ENCODE assay signal across 10 cellular contexts in genomic region chrX:154827624-154828408, GRCh38. TPM values are rescaled to one million over a fixed set of nuclear protein-coding genes. Genes with fewer than 3 reads are reported as not detected.
A peak's percentile ranks its signal among the peaks of the same experiment; 100 is the strongest.
DNase-seq lines count a peak whose midpoint lies in the region; ATAC-seq and TF ChIP-seq lines count a peak whose summit lies in the region.
"Had no signal": no experiment of that assay in that cellular context is flagged by ENCODE, and none has a peak within 500 bp of the region (broad histone marks: within the 10 kb centered on the region; RNA-seq: fewer than 3 reads in every experiment).

No MANE protein-coding gene starts in this region.

- H3K4me1 ChIP-seq in OCI-LY3 (ENCODE audit: low read length) (peaks cover 46% of the 10 kb centered on the region), esophagus squamous epithelium (no peaks in the 10 kb centered on the region)
- H3K4me1 ChIP-seq: left ventricle myocardium inferior had no signal

- H3K27me3 Mint-ChIP-seq in activated T-cell treated with anti-CD3 and anti-CD28 coated beads, Interleukin-2, amount 50 U/mL, for 72 hours (ENCODE audit: low read depth), result peaks cover 14% of the 10 kb centered on the region
- peaks cover 12% of the 10 kb centered on the region for H3K27me3 Mint-ChIP-seq in stimulated activated naive CD8-positive, alpha-beta T cell treated with anti-CD3 and anti-CD28 coated beads, Interleukin-15, amount 100 ng/mL, for 72 hours
- H3K27me3 Mint-ChIP-seq in type B pancreatic cell, result no peaks in the 10 kb centered on the region

- no peak for TF ChIP-seq POLR2A in esophagus squamous epithelium (IDR thresholded peaks at IDR 0.05)

- peak overlapping the region; percentile 77 for H3K27ac ChIP-seq in OCI-LY3 (ENCODE audit: low read length)
- no peak overlapping the region for H3K27ac ChIP-seq in esophagus squamous epithelium
- H3K27ac ChIP-seq: left ventricle myocardium inferior had no signal

- H4K20me1 ChIP-seq in OCI-LY3 (ENCODE audit: insufficient read depth, low read length), result no peaks in the 10 kb centered on the region

- no peaks in the 10 kb centered on the region for H3K27me3 ChIP-seq in OCI-LY3 (ENCODE audit: low read depth, low read length)
- no peaks in the 10 kb centered on the region for H3K27me3 ChIP-seq in esophagus squamous epithelium

- peak overlapping the region; percentile 66 for H3K4me2 ChIP-seq in OCI-LY3 (ENCODE audit: low read length)

- H3K9me3 ChIP-seq in OCI-LY3 (ENCODE audit: insufficient read depth, low read length) (no peaks in the 10 kb centered on the region), esophagus squamous epithelium (no peaks in the 10 kb centered on the region)
- H3K9me3 ChIP-seq: left ventricle myocardium inferior had no signal

- no peaks in the 10 kb centered on the region for H3K36me3 ChIP-seq in OCI-LY3 (replicated peaks; ENCODE audit: low read depth, low read length)
- no peaks in the 10 kb centered on the region for H3K36me3 ChIP-seq in esophagus squamous epithelium
- H3K36me3 ChIP-seq: left ventricle myocardium inferior had no signal

- no peaks in the 10 kb centered on the region for H3K79me2 ChIP-seq in OCI-LY3 (ENCODE audit: low read length)

- peak overlapping the region; percentile 44 for H3K4me3 ChIP-seq in OCI-LY3 (ENCODE audit: low read length)
- H3K4me3 ChIP-seq in esophagus squamous epithelium, result no peak overlapping the region
- H3K4me3 ChIP-seq: left ventricle myocardium inferior had no signal

- intact Hi-C loops in esophagus squamous epithelium (cut with DNase I), result no loop called here

- peak in 1 of 2 donors; percentile 63 for ATAC-seq in activated T-cell treated with anti-CD3 and anti-CD28 coated beads, Interleukin-2, amount 50 U/mL, for 72 hours (replicated peaks in 1 of 2)
- peak; percentile 97 for ATAC-seq in HG02678 (IDR thresholded peaks at IDR 0.05; ENCODE audit: unreplicated experiment)
- ATAC-seq in stimulated activated naive CD8-positive, alpha-beta T cell treated with anti-CD3 and anti-CD28 coated beads, Interleukin-15, amount 100 ng/mL, for 72 hours, result peak; percentile 54
- ATAC-seq in SK-N-SH treated with all-trans-retinoic acid at 6 μM for 48 hours, result no peak

- H2AFZ ChIP-seq in OCI-LY3 (ENCODE audit: low read depth, low read length), result peak overlapping the region; percentile 72

- no peaks in the 10 kb centered on the region for H3K9me3 Mint-ChIP-seq in activated T-cell treated with anti-CD3 and anti-CD28 coated beads, Interleukin-2, amount 50 U/mL, for 72 hours
- H3K9me3 Mint-ChIP-seq in stimulated activated naive CD8-positive, alpha-beta T cell treated with anti-CD3 and anti-CD28 coated beads, Interleukin-15, amount 100 ng/mL, for 72 hours, result no peaks in the 10 kb centered on the region
- no peaks in the 10 kb centered on the region for H3K9me3 Mint-ChIP-seq in type B pancreatic cell

- peak overlapping the region; percentile 41; the same call in 1 of the 2 replicates for H3K9ac ChIP-seq in OCI-LY3 (ENCODE audit: low read length)

- no peaks in the 10 kb centered on the region for H3K36me3 Mint-ChIP-seq in activated T-cell treated with anti-CD3 and anti-CD28 coated beads, Interleukin-2, amount 50 U/mL, for 72 hours (ENCODE audit: insufficient read depth in 2 of 2)
- no peaks in the 10 kb centered on the region for H3K36me3 Mint-ChIP-seq in type B pancreatic cell

- H3K4me3 Mint-ChIP-seq in activated T-cell treated with anti-CD3 and anti-CD28 coated beads, Interleukin-2, amount 50 U/mL, for 72 hours, result peak overlapping the region in 1 of 2 donors; percentile 63
- peak overlapping the region in 1 of 2 donors; percentile 24 for H3K4me3 Mint-ChIP-seq in stimulated activated naive CD8-positive, alpha-beta T cell treated with anti-CD3 and anti-CD28 coated beads, Interleukin-15, amount 100 ng/mL, for 72 hours
- no peak overlapping the region for H3K4me3 Mint-ChIP-seq in type B pancreatic cell

- no peak for TF ChIP-seq CTCF in OCI-LY3 (IDR thresholded peaks at IDR 0.05; ENCODE audit: low read depth, low read length)
- TF ChIP-seq CTCF in type B pancreatic cell (conservative IDR thresholded peaks at IDR 0.05), result no peak
- no peak for TF ChIP-seq CTCF in esophagus squamous epithelium (IDR thresholded peaks at IDR 0.05)

- H3K27ac Mint-ChIP-seq in activated T-cell treated with anti-CD3 and anti-CD28 coated beads, Interleukin-2, amount 50 U/mL, for 72 hours, result peak overlapping the region; percentile 56
- peak overlapping the region in 1 of 2 donors; percentile 50 for H3K27ac Mint-ChIP-seq in stimulated activated naive CD8-positive, alpha-beta T cell treated with anti-CD3 and anti-CD28 coated beads, Interleukin-15, amount 100 ng/mL, for 72 hours
- no peak overlapping the region for H3K27ac Mint-ChIP-seq in type B pancreatic cell

- whole genome bisulfite sequencing in esophagus squamous epithelium, 2 donors, result 54 to 71% methylated on average over 4 to 5 of the region's 5 CpGs

- no peak for DNase-seq in activated T-cell treated with anti-CD3 and anti-CD28 coated beads, Interleukin-2, amount 50 U/mL, for 72 hours
- DNase-seq in activated T-cell treated with anti-CD3 and anti-CD28 coated beads, Interleukin-2, amount 50 U/mL, for 1 hour, result no peak
- DNase-seq in stimulated activated naive CD8-positive, alpha-beta T cell treated with anti-CD3 and anti-CD28 coated beads, Interleukin-15, amount 100 ng/mL, for 72 hours, result no peak
- no peak for DNase-seq in type B pancreatic cell (ENCODE audit: extremely low spot score, unreplicated experiment)
- DNase-seq in esophagus squamous epithelium (lab: John Stamatoyannopoulos, UW), result no peak
- DNase-seq: left ventricle myocardium inferior had no signal

- H3K4me1 Mint-ChIP-seq in activated T-cell treated with anti-CD3 and anti-CD28 coated beads, Interleukin-2, amount 50 U/mL, for 72 hours (ENCODE audit: low read depth), result peaks cover 6% of the 10 kb centered on the region
- peaks cover 31% of the 10 kb centered on the region for H3K4me1 Mint-ChIP-seq in stimulated activated naive CD8-positive, alpha-beta T cell treated with anti-CD3 and anti-CD28 coated beads, Interleukin-15, amount 100 ng/mL, for 72 hours
- H3K4me1 Mint-ChIP-seq in type B pancreatic cell (ENCODE audit: unreplicated experiment), result no peaks in the 10 kb centered on the region

TF ChIP-seq in SK-N-SH treated with all-trans-retinoic acid at 6 μM for 48 hours, 23 proteins besides CTCF, POLR2A, EP300 and RAD21 (continues in another document):
- TF ChIP-seq CSDC2 (CRISPR knock-in tag; IDR thresholded peaks at IDR 0.05) (no peak), PPARA (CRISPR knock-in tag; IDR thresholded peaks at IDR 0.05; ENCODE audit: borderline replicate concordance) (no peak), POU6F1 (CRISPR knock-in tag; IDR thresholded peaks at IDR 0.05; ENCODE audit: borderline replicate concordance, low read depth) (no peak), RARB (CRISPR knock-in tag; IDR thresholded peaks at IDR 0.05) (no peak), CSRNP3 (CRISPR knock-in tag; IDR thresholded peaks at IDR 0.05) (no peak), BACH2 (CRISPR knock-in tag; IDR thresholded peaks at IDR 0.05; ENCODE audit: borderline replicate concordance) (no peak), OSR1 (CRISPR knock-in tag; IDR thresholded peaks at IDR 0.05) (no peak), ARNTL (CRISPR knock-in tag; IDR thresholded peaks at IDR 0.05; ENCODE audit: borderline replicate concordance, low read depth) (no peak), TCF4 (CRISPR knock-in tag; IDR thresholded peaks at IDR 0.05; ENCODE audit: borderline replicate concordance) (no peak)

RNA-seq across cellular contexts. Expression of gene SMIM9, which starts 6.6 kb away (rescaled TPM):
- total RNA-seq in activated T-cell treated with anti-CD3 and anti-CD28 coated beads, Interleukin-2, amount 50 U/mL, for 72 hours, result not detected
- total RNA-seq in type B pancreatic cell (ENCODE audit: low replicate concordance) (not detected in 2 replicates), esophagus squamous epithelium (not detected)
- total RNA-seq: dermis microvascular lymphatic vessel endothelial cell, left ventricle myocardium inferior had no signal

RNA-seq across cellular contexts. Expression of gene MPP1, which starts 22.5 kb away (rescaled TPM):
- total RNA-seq in activated T-cell treated with anti-CD3 and anti-CD28 coated beads, Interleukin-2, amount 50 U/mL, for 72 hours, result 10 to 100 TPM; 29.5 to 37.1 TPM
- total RNA-seq in type B pancreatic cell (ENCODE audit: low replicate concordance) (10.4 and 13.8 TPM in 2 replicates), esophagus squamous epithelium (10 to 100 TPM in 2 of 4 donors, 1 to 10 TPM in 2; 3.7 to 21.2 (median 13.2) TPM)

RNA-seq across cellular contexts. Expression of gene F8A1, which starts 58.3 kb away (rescaled TPM):
- total RNA-seq in activated T-cell treated with anti-CD3 and anti-CD28 coated beads, Interleukin-2, amount 50 U/mL, for 72 hours, result 10 to 100 TPM; 50.6 to 63.7 TPM
- total RNA-seq in type B pancreatic cell (ENCODE audit: low replicate concordance) (16.1 and 20.7 TPM in 2 replicates), esophagus squamous epithelium (10 to 100 TPM in 1 of 4 donors, 1 to 10 TPM in 2, under 1 TPM in 1; 0.35 to 13.7 (median 3.8) TPM)
